ENCODE assay signal across 8 cellular contexts in genomic region chr17:8376302-8377067, GRCh38.
DNase-seq lines count a peak whose midpoint lies in the region; TF ChIP-seq lines count a peak whose summit lies in the region.

TSS of gene KRABD2 (minus strand) at chr17:8376704.

- peak; percentile 64 for TF ChIP-seq CTCF in MM.1S (IDR thresholded peaks at IDR 0.05; ENCODE audit: low read length)

- H3F3A ChIP-seq in GM23248 (ENCODE audit: insufficient read depth) (peaks cover 49% of the 10 kb centered on the region), MM.1S (ENCODE audit: insufficient read depth, low read length) (peaks cover 62% of the 10 kb centered on the region)

- H3K36me3 ChIP-seq in GM23248 (ENCODE audit: low read depth) (peaks cover 45% of the 10 kb centered on the region), MM.1S (replicated peaks; ENCODE audit: insufficient read depth, low read length) (peaks cover 19% of the 10 kb centered on the region)

- H3K4me2 ChIP-seq in GM23248 (ENCODE audit: unreplicated experiment) (peak within 1 kb of the TSS; percentile 95), MM.1S (ENCODE audit: low read depth, low read length) (peak within 1 kb of the TSS; percentile 61)

- H3K9me2 ChIP-seq in GM23248 (ENCODE audit: insufficient read depth), result no peaks in the 10 kb centered on the region
- no peaks in the 10 kb centered on the region for H3K9me2 ChIP-seq in MM.1S (replicated peaks; ENCODE audit: insufficient read depth, low read length)

- peaks cover 35% of the 10 kb centered on the region for H3K79me2 ChIP-seq in GM23248 (ENCODE audit: insufficient read depth)
- H3K79me2 ChIP-seq in MM.1S (ENCODE audit: low read length), result peaks cover 36% of the 10 kb centered on the region

- peak; percentile 51 for DNase-seq in DMS79 treated with DMSO at 0.1 percent for 48 hours (lab: John Stamatoyannopoulos, UW)
- peak; percentile 93 for DNase-seq in GM23248
- peak; percentile 91 for DNase-seq in MM.1S
- DNase-seq in SK-N-DZ (ENCODE audit: low spot score), result peak; percentile 90
- DNase-seq in activated naive CD4-positive, alpha-beta T cell treated with anti-CD3 and anti-CD28 coated beads, Interleukin-2, amount 50 U/mL, for 16 hours, result peak; percentile 92
- DNase-seq in globus pallidus (ENCODE audit: low spot score), result peak; percentile 85
- DNase-seq in nucleus accumbens (lab: John Stamatoyannopoulos, UW), result peak in 55 of 56 donors; percentile 30 to 95 (median 83)
- peak; percentile 78 for DNase-seq in superior temporal gyrus (ENCODE audit: extremely low spot score)

- H3K4me3 ChIP-seq in GM23248 (peak within 1 kb of the TSS; percentile 80), MM.1S (ENCODE audit: low read length) (peak within 1 kb of the TSS; percentile 72)

- in situ Hi-C loops in GM23248 (cut with MboI), result no loop called here

- 3 to 4% methylated on average over 36 to 40 of the region's 41 CpGs for WGBS in GM23248 (ENCODE audit: low coverage in 1 of 2, low lambda C conversion rate in 2 of 2, missing lambda C conversion rate in 2 of 2), 2 experiments

- no peaks in the 10 kb centered on the region for H3K9me3 ChIP-seq in GM23248 (ENCODE audit: low read depth)
- no peaks in the 10 kb centered on the region for H3K9me3 ChIP-seq in MM.1S (replicated peaks; ENCODE audit: insufficient read depth, low read length)

- peaks cover 28% of the 10 kb centered on the region for H3K4me1 ChIP-seq in GM23248 (ENCODE audit: insufficient read depth)
- H3K4me1 ChIP-seq in MM.1S (ENCODE audit: low read length), result peaks cover 40% of the 10 kb centered on the region

- peak within 1 kb of the TSS; percentile 70 for H3K27ac ChIP-seq in GM23248
- H3K27ac ChIP-seq in MM.1S (ENCODE audit: low read length), result peak within 1 kb of the TSS; percentile 70; the same call in 1 of the 2 replicates

- H3K9ac ChIP-seq in GM23248 (peak within 1 kb of the TSS; percentile 85), MM.1S (ENCODE audit: low read length) (peak within 1 kb of the TSS; percentile 55; the same call in 1 of the 2 replicates)

- H4K20me1 ChIP-seq in GM23248 (ENCODE audit: insufficient read depth) (peaks cover 8% of the 10 kb centered on the region; the same call in 1 of the 2 replicates), MM.1S (ENCODE audit: insufficient read depth, low read length) (peaks cover 30% of the 10 kb centered on the region)

- H3K27me3 ChIP-seq in GM23248 (replicated peaks; ENCODE audit: insufficient read depth) (no peaks in the 10 kb centered on the region), MM.1S (replicated peaks; ENCODE audit: insufficient read depth, low read length) (no peaks in the 10 kb centered on the region)

- peak within 1 kb of the TSS; percentile 63 for H2AFZ ChIP-seq in GM23248
- H2AFZ ChIP-seq in MM.1S (ENCODE audit: low read length), result peak within 1 kb of the TSS; percentile 28

Comparison
In these comparisons a context has a peak if more than half of its experiments do, and no peak if none do; other contexts are left out.
1. Peak in every context shown above with its lines: DNase-seq, H3K4me3 ChIP-seq and H3K27ac ChIP-seq.